10 cellular contexts compared by ENCODE assay signal in the genomic region with DNA sequence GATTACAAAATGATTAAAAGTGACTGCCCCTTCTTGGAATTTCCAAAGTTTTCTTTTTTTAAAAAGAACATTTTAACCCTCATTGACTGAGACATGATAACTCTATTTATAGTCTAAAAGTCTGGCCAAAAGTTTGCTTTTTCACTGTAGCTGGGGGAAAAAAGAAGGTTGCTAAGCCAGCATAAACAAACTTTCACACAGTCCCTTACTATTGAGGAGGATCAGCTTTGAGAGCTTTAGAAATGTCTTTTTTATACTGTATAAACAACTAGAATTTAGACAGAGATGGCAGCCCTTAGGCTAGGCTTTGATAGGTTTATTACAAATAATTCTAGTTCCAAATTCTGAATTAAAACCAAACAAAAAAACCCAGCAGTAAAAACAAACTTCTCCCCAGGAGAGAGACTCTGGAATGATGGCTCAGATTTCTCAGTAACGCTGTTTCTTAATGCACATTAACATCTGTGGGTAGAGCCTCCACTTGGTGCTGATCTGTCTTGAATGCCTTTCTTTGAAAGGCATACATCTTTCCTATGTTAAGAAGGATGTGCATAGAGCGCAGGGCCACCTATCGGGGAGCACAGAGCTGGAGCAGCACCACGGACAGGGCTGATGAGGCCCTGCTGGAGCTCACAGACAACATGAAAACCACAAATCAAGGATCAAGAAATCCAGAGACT.
DNase-seq lines count a peak whose midpoint lies in the region; ATAC-seq and TF ChIP-seq lines count a peak whose summit lies in the region.
"Had no signal": no experiment of that assay in that cellular context is flagged by ENCODE, and none has a peak within 500 bp of the region (broad histone marks: within the 10 kb centered on the region; RNA-seq: fewer than 3 reads in every experiment).

No MANE protein-coding gene starts in this region.

- no peak overlapping the region for H3K27ac Mint-ChIP-seq in HFFc6
- H3K27ac Mint-ChIP-seq: dendritic cell treated with granulocyte-macrophage colony-stimulating factor and Interleukin-4, amounts not matched to agents 40 ng/mL and 50 ng/mL, for 4 days had no signal

- H3K36me3 ChIP-seq in kidney epithelial cell (ENCODE audit: control insufficient read depth, insufficient read depth, low read length): no peaks in the 10 kb centered on the region

- H3K4me3 Mint-ChIP-seq in HFFc6: no peak overlapping the region
- no peak overlapping the region for H3K4me3 Mint-ChIP-seq in activated T-cell treated with anti-CD3 and anti-CD28 coated beads, Interleukin-2, amount 50 U/mL, for 4 hours
- H3K4me3 Mint-ChIP-seq: dendritic cell treated with granulocyte-macrophage colony-stimulating factor and Interleukin-4, amounts not matched to agents 40 ng/mL and 50 ng/mL, for 4 days had no signal

- H3K9me3 Mint-ChIP-seq in HFFc6: no peaks in the 10 kb centered on the region
- no peaks in the 10 kb centered on the region for H3K9me3 Mint-ChIP-seq in activated T-cell treated with anti-CD3 and anti-CD28 coated beads, Interleukin-2, amount 50 U/mL, for 4 hours
- H3K9me3 Mint-ChIP-seq: dendritic cell treated with granulocyte-macrophage colony-stimulating factor and Interleukin-4, amounts not matched to agents 40 ng/mL and 50 ng/mL, for 4 days had no signal

- H3K4me1 Mint-ChIP-seq in HFFc6 (ENCODE audit: low read depth): no peaks in the 10 kb centered on the region
- H3K4me1 Mint-ChIP-seq in activated T-cell treated with anti-CD3 and anti-CD28 coated beads, Interleukin-2, amount 50 U/mL, for 4 hours (ENCODE audit: low read depth): no peaks in the 10 kb centered on the region

- in situ Hi-C loops in astrocyte of the spinal cord (cut with HindIII; ENCODE audit: low sequenced_read_pairs): no loop called here

- no peaks in the 10 kb centered on the region for H3K27me3 ChIP-seq in kidney epithelial cell (ENCODE audit: control insufficient read depth, insufficient read depth, low read length)

- H3K27me3 Mint-ChIP-seq in HFFc6 (ENCODE audit: insufficient read depth): peaks cover 10% of the 10 kb centered on the region
- no peaks in the 10 kb centered on the region for H3K27me3 Mint-ChIP-seq in activated T-cell treated with anti-CD3 and anti-CD28 coated beads, Interleukin-2, amount 50 U/mL, for 4 hours (ENCODE audit: low read depth)
- H3K27me3 Mint-ChIP-seq: dendritic cell treated with granulocyte-macrophage colony-stimulating factor and Interleukin-4, amounts not matched to agents 40 ng/mL and 50 ng/mL, for 4 days had no signal

- DNase-seq in AG10803 (ENCODE audit: low read depth) (peak; percentile 29), HFFc6 (peak; percentile 19), astrocyte of the spinal cord (ENCODE audit: low read depth, low spot score) (peak; percentile 83), kidney epithelial cell (ENCODE audit: low read depth) (no peak), NCI-H187 (lab: John Stamatoyannopoulos, UW) (no peak)
- DNase-seq in activated T-cell treated with anti-CD3 and anti-CD28 coated beads, Interleukin-2, amount 50 U/mL, for 4 hours: no peak
- DNase-seq: occipital lobe had no signal

- no peak overlapping the region for H3K4me3 ChIP-seq in AG10803 (ENCODE audit: low read length)
- no peak overlapping the region for H3K4me3 ChIP-seq in astrocyte of the spinal cord (ENCODE audit: low read depth, low read length)
- no peak overlapping the region for H3K4me3 ChIP-seq in kidney epithelial cell (ENCODE audit: low read depth, low read length)

- TF ChIP-seq CTCF in AG10803 (conservative IDR thresholded peaks at IDR 0.05; ENCODE audit: low read length) (peak; percentile 19), HFFc6 (IDR thresholded peaks at IDR 0.05) (peak; percentile 23; the same call in 1 of the 2 replicates), astrocyte of the spinal cord (IDR thresholded peaks at IDR 0.05; ENCODE audit: low read depth, low read length) (peak; percentile 35), kidney epithelial cell (IDR thresholded peaks at IDR 0.05; ENCODE audit: insufficient read depth, low read length, poor library complexity, severe bottlenecking) (peak; percentile 23)

- no peak for ATAC-seq in HG03039 (IDR thresholded peaks at IDR 0.05; ENCODE audit: unreplicated experiment)
- ATAC-seq in GM21381 (IDR thresholded peaks at IDR 0.05; ENCODE audit: unreplicated experiment): no peak
- no peak for ATAC-seq in activated T-cell treated with anti-CD3 and anti-CD28 coated beads, Interleukin-2, amount 50 U/mL, for 4 hours

- no peaks in the 10 kb centered on the region for H3K36me3 Mint-ChIP-seq in HFFc6 (ENCODE audit: low read depth)
- no peaks in the 10 kb centered on the region for H3K36me3 Mint-ChIP-seq in activated T-cell treated with anti-CD3 and anti-CD28 coated beads, Interleukin-2, amount 50 U/mL, for 4 hours (ENCODE audit: insufficient read depth)

Comparison
In these comparisons a context has a peak if more than half of its experiments do, and no peak if none do; other contexts are left out.
1. DNase-seq: peak in AG10803 (single experiment), HFFc6 (single experiment) and astrocyte of the spinal cord (single experiment); none in kidney epithelial cell (single experiment), NCI-H187 (0 of 2) and activated T-cell treated with anti-CD3 and anti-CD28 coated beads, Interleukin-2, amount 50 U/mL, for 4 hours (single experiment).
2. Peak in every context shown above with its lines, with median percentiles within 50 percentile points of each other: CTCF ChIP-seq.